In genomic region chr13:42574435-42575311, GRCh38 we compare ENCODE assay signal across 8 cellular contexts. TPM values are rescaled to one million over a fixed set of nuclear protein-coding genes. Genes with fewer than 3 reads are reported as not detected.
A peak's percentile ranks its signal among the peaks of the same experiment; 100 is the strongest.
DNase-seq lines count a peak whose midpoint lies in the region; ATAC-seq, FAIRE-seq and TF ChIP-seq lines count a peak whose summit lies in the region.

No MANE protein-coding gene starts in this region.

- H3K36me3 Mint-ChIP-seq in activated CD4-positive, alpha-beta T cell treated with anti-CD3 and anti-CD28 coated beads for 36 hours (ENCODE audit: low read depth), result no peaks in the 10 kb centered on the region

- H2AFZ ChIP-seq in H1 (ENCODE audit: low read length) (peak overlapping the region; percentile 52; the same call in 1 of the 2 replicates), trophoblast cell (ENCODE audit: insufficient read depth, low read length, poor library complexity) (peak overlapping the region; percentile 43)

- H2BK20ac ChIP-seq in H1 (ENCODE audit: low read length), result no peak overlapping the region

- no peak overlapping the region for H4K12ac ChIP-seq in trophoblast cell (ENCODE audit: low read depth, low read length)

- 2% methylated on average over 44 of the region's 51 CpGs; no CpG with 5 or more reads in 1 of the 2 experiments for WGBS in H1 (ENCODE audit: extremely low coverage in 1 of 2, insufficient coverage in 1 of 2, insufficient read length in 1 of 2, insufficient replicate concordance in 2 of 2, low coverage in 1 of 2, low lambda C conversion rate in 2 of 2, missing lambda C conversion rate in 1 of 2), 2 experiments
- WGBS in trophoblast cell (ENCODE audit: extremely low coverage, insufficient coverage, insufficient read length), result no CpG with 5 or more reads among the region's 51 CpGs

- no peak overlapping the region for H3K56ac ChIP-seq in H1 (replicated peaks; ENCODE audit: insufficient read length, low read depth, low read length)

- intact Hi-C loops in activated CD4-positive, alpha-beta T cell treated with anti-CD3 and anti-CD28 coated beads for 36 hours (cut with DNase I, micrococcal nuclease), result loop anchor here (1.0 to 10.0 kb wide), 8 partner anchors 78 to 302 kb away; partner anchors contain the start of gene AKAP11 (in 1 of the 2)

- peaks cover 10% of the 10 kb centered on the region for H3K23me2 ChIP-seq in H1 (ENCODE audit: low read depth, low read length)

- TF ChIP-seq EP300 in H1 (IDR thresholded peaks at IDR 0.05; ENCODE audit: borderline replicate concordance in 1 of 2, low read depth in 2 of 2, low read length in 2 of 2), result no peak

- peaks cover 0 to 11% (median 8%) of the 10 kb centered on the region in 4 experiments; a peak in 4 of 7 replicates for H3K4me1 ChIP-seq in H1 (replicated peaks in 1 of 4; ENCODE audit: control insufficient read depth in 3 of 4, insufficient read depth in 4 of 4, low read length in 3 of 4)
- H3K4me1 ChIP-seq in trophoblast cell (ENCODE audit: control insufficient read depth in 1 of 2, insufficient read depth in 2 of 2, low read length in 2 of 2), result peaks cover 8 to 9% of the 10 kb centered on the region in 2 experiments

- H2BK12ac ChIP-seq in H1 (ENCODE audit: low read depth, low read length) (peak overlapping the region; percentile 78; the same call in 1 of the 2 replicates), trophoblast cell (ENCODE audit: low read length) (no peak overlapping the region)

- no peak for TF ChIP-seq CTCF in H1 (IDR thresholded peaks at IDR 0.05; ENCODE audit: control extremely low read depth in 1 of 3, insufficient read depth in 1 of 3, low read depth in 1 of 3, low read length in 3 of 3)

- peaks cover 8 to 10% of the 10 kb centered on the region in 2 experiments; a peak in 2 of 4 replicates for H3K9me3 ChIP-seq in H1 (ENCODE audit: insufficient read depth in 2 of 2, low read depth in 1 of 2, low read length in 1 of 2)
- H3K9me3 ChIP-seq in trophoblast cell (ENCODE audit: insufficient read depth, low read depth, low read length), result no peaks in the 10 kb centered on the region

- H3K79me1 ChIP-seq in H1 (ENCODE audit: low read depth, low read length) (no peaks in the 10 kb centered on the region), trophoblast cell (ENCODE audit: low read length) (no peaks in the 10 kb centered on the region)

- H3K36me3 ChIP-seq in H1 (ENCODE audit: control insufficient read depth in 2 of 4, insufficient read depth in 4 of 4, low read length in 3 of 4), result peaks cover 0 to 4% (median 0%) of the 10 kb centered on the region in 4 experiments; a peak in 1 of 8 replicates
- no peaks in the 10 kb centered on the region for H3K36me3 ChIP-seq in trophoblast cell (ENCODE audit: control insufficient read depth in 1 of 2, insufficient read depth in 2 of 2, low read length in 2 of 2)

- H3K4me3 ChIP-seq in H1 (ENCODE audit: extremely low read depth in 1 of 4, insufficient read depth in 2 of 4, low read depth in 3 of 4, low read length in 4 of 4) (peak overlapping the region; percentile 58 to 84 (median 73)), trophoblast cell (ENCODE audit: low read depth, low read length) (peak overlapping the region; percentile 61)

- H3K4me2 ChIP-seq in H1 (ENCODE audit: insufficient read depth in 1 of 2, low read depth in 2 of 2, low read length in 2 of 2) (peak overlapping the region; percentile 90 to 93), trophoblast cell (ENCODE audit: low read length) (peak overlapping the region; percentile 56)

- DNase-seq in activated CD4-positive, alpha-beta T cell treated with anti-CD3 and anti-CD28 coated beads for 36 hours, result peak; percentile 82
- DNase-seq in H1 (ENCODE audit: low read depth in 1 of 2, low spot score in 2 of 2) (no peak), trophoblast cell (no peak), SW480 (ENCODE audit: low spot score) (no peak), NCI-H1694 (lab: John Stamatoyannopoulos, UW) (no peak), NCI-H128 (lab: John Stamatoyannopoulos, UW; ENCODE audit: unreplicated experiment) (no peak)

- no peak for FAIRE-seq in H1 (lab: Jason Lieb, UNC)

- POLR2A ChIA-PET in activated CD4-positive, alpha-beta T cell treated with anti-CD3 and anti-CD28 coated beads for 36 hours (lab: Charles Lee), result no interaction called here
- POLR2A ChIA-PET in H1 (lab: Charles Lee; ENCODE audit: partially characterized antibody), result interaction anchor here (1.0 to 1.4 kb wide), 2 partner anchors 10 to 273 kb away, joined by 3 read pairs; no protein-coding TSS in a partner anchor

- H3K23ac ChIP-seq in H1 (ENCODE audit: insufficient read length) (no peak overlapping the region), trophoblast cell (ENCODE audit: low read length) (no peak overlapping the region)

- H2BK120ac ChIP-seq in H1 (replicated peaks; ENCODE audit: low read depth, low read length), result no peak overlapping the region
- H2BK120ac ChIP-seq in trophoblast cell (ENCODE audit: insufficient read depth, low read length, poor library complexity), result no peak overlapping the region

- H3K14ac ChIP-seq in H1 (ENCODE audit: insufficient read length) (no peak overlapping the region), trophoblast cell (ENCODE audit: low read length) (no peak overlapping the region)

- H2AK5ac ChIP-seq in H1 (ENCODE audit: low read depth, low read length) (no peak overlapping the region), trophoblast cell (ENCODE audit: low read length) (no peak overlapping the region)

- H3K27me3 ChIP-seq in H1 (replicated peaks in 1 of 4; ENCODE audit: control insufficient read depth in 3 of 4, extremely low read depth in 1 of 4, insufficient read depth in 3 of 4, low read length in 3 of 4) (no peaks in the 10 kb centered on the region; a peak in 1 of 7 replicates), trophoblast cell (ENCODE audit: insufficient read depth, low read length) (peaks cover 19% of the 10 kb centered on the region)

- H2BK5ac ChIP-seq in H1 (ENCODE audit: low read depth, low read length) (peak overlapping the region; percentile 84; the same call in 1 of the 2 replicates), trophoblast cell (ENCODE audit: low read depth, low read length, poor library complexity) (no peak overlapping the region)

- H3K79me2 ChIP-seq in H1 (ENCODE audit: control insufficient read depth in 1 of 2, insufficient read depth in 2 of 2, low read length in 2 of 2) (peaks cover 0 to 47% of the 10 kb centered on the region in 2 experiments; a peak in 2 of 4 replicates), trophoblast cell (ENCODE audit: control insufficient read depth, insufficient read depth, low read length, poor library complexity) (peaks cover 1% of the 10 kb centered on the region)

- H3K9ac ChIP-seq in H1 (replicated peaks in 1 of 4; ENCODE audit: extremely low read depth in 1 of 4, low read depth in 3 of 4, low read length in 3 of 4) (peak overlapping the region in 2 of 4 experiments; percentile 50 to 53; a peak in 3 of 7 replicates), trophoblast cell (ENCODE audit: low read length) (no peak overlapping the region)

- peaks cover 5% of the 10 kb centered on the region for H3K9me3 Mint-ChIP-seq in activated CD4-positive, alpha-beta T cell treated with anti-CD3 and anti-CD28 coated beads for 36 hours (ENCODE audit: low read depth)

- peaks cover 41% of the 10 kb centered on the region for H3K4me1 Mint-ChIP-seq in activated CD4-positive, alpha-beta T cell treated with anti-CD3 and anti-CD28 coated beads for 36 hours

- H3K27ac ChIP-seq in H1 (ENCODE audit: low read depth, low read length) (no peak overlapping the region), trophoblast cell (ENCODE audit: low read depth, low read length) (no peak overlapping the region)

- no peak for TF ChIP-seq RAD21 in H1 (IDR thresholded peaks at IDR 0.05 in 1 of 2, conservative IDR thresholded peaks at IDR 0.05 in 1 of 2; ENCODE audit: low read depth in 2 of 2, low read length in 2 of 2)

- peak overlapping the region; percentile 86 for H3K27ac Mint-ChIP-seq in activated CD4-positive, alpha-beta T cell treated with anti-CD3 and anti-CD28 coated beads for 36 hours

- H3K4ac ChIP-seq in H1 (replicated peaks; ENCODE audit: insufficient read length, low read depth, low read length), result peak overlapping the region; percentile 64
- no peak overlapping the region for H3K4ac ChIP-seq in trophoblast cell (ENCODE audit: low read depth, low read length)

- TF ChIP-seq POLR2A in H1 (IDR thresholded peaks at IDR 0.05; ENCODE audit: control extremely low read depth in 1 of 2, low read depth in 2 of 2, low read length in 2 of 2), result 0 out of 3 replicates have a peak, but pooled peaks of 1 of the 2 experiments have one; percentile 8

- H4K20me1 ChIP-seq in H1 (replicated peaks in 1 of 2; ENCODE audit: control insufficient read depth in 1 of 2, insufficient read depth in 2 of 2, low read length in 2 of 2), result no peaks in the 10 kb centered on the region

- peak overlapping the region; percentile 6 for H4K5ac ChIP-seq in H1 (ENCODE audit: insufficient read length, low read depth, low read length)

- H4K8ac ChIP-seq in H1 (ENCODE audit: extremely low read depth, insufficient read depth, low read length), result peak overlapping the region; percentile 90
- H4K8ac ChIP-seq in trophoblast cell (ENCODE audit: low read depth, low read length), result no peak overlapping the region

- peaks cover 34% of the 10 kb centered on the region for H3K27me3 Mint-ChIP-seq in activated CD4-positive, alpha-beta T cell treated with anti-CD3 and anti-CD28 coated beads for 36 hours

- peak overlapping the region; percentile 63; the same call in 1 of the 2 replicates for H3K18ac ChIP-seq in H1 (ENCODE audit: extremely low read depth, low read length)
- no peak overlapping the region for H3K18ac ChIP-seq in trophoblast cell (ENCODE audit: low read length)

- CTCF ChIA-PET in activated CD4-positive, alpha-beta T cell treated with anti-CD3 and anti-CD28 coated beads for 36 hours (lab: Charles Lee), result interaction anchor here (1.0 kb wide), 1 partner anchor 78 kb away, joined by 3 read pairs; no protein-coding TSS in a partner anchor
- CTCF ChIA-PET in H1 (lab: Charles Lee; ENCODE audit: partially characterized antibody), result no interaction called here

- no peak overlapping the region; the same call in 1 of the 2 replicates for H2BK15ac ChIP-seq in H1 (ENCODE audit: low read length)

- peak overlapping the region; percentile 77 for H3K4me3 Mint-ChIP-seq in activated CD4-positive, alpha-beta T cell treated with anti-CD3 and anti-CD28 coated beads for 36 hours

- H4K91ac ChIP-seq in H1 (replicated peaks; ENCODE audit: insufficient read length, low read length) (peak overlapping the region; percentile 83), trophoblast cell (ENCODE audit: low read depth, low read length) (no peak overlapping the region)

- peak; percentile 56 for ATAC-seq in GM18858 (IDR thresholded peaks at IDR 0.05; ENCODE audit: unreplicated experiment)
- ATAC-seq in HG02798 (IDR thresholded peaks at IDR 0.05; ENCODE audit: poor library complexity, unreplicated experiment), result peak; percentile 71
- peak; percentile 82 for ATAC-seq in activated CD4-positive, alpha-beta T cell treated with anti-CD3 and anti-CD28 coated beads for 36 hours

RNA-seq across cellular contexts. Expression of gene TNFSF11, which starts 0.7 kb away (rescaled TPM):
- 1 to 10 TPM; 2.5 to 2.6 TPM for total RNA-seq in activated CD4-positive, alpha-beta T cell treated with anti-CD3 and anti-CD28 coated beads for 36 hours
- total RNA-seq in H1 (2021; fragmentation: NEBNext Ultra II Directional; extraction: Animal tissue kit (Norgen Biotek cat#: 25700)), result 11.7 and 12.0 TPM in 2 replicates
- 5.2 and 9.3 TPM in 2 replicates for polyA plus RNA-seq in H1 (2011; rRNA removed)
- polyA plus RNA-seq in H1 (2011; cell fraction: cytosol; rRNA removed), result 6.4 TPM
- 3.9 TPM for polyA plus RNA-seq in H1 (2011; cell fraction: nucleus; rRNA removed)
- 9.9 to 16.0 TPM (median 10.4 TPM) in 4 replicates for polyA plus RNA-seq in H1 (2012, experiment 1 of 2)
- 2.6 TPM for polyA plus RNA-seq in H1 (2012, experiment 2 of 2)
- polyA plus RNA-seq in H1 (2013, experiment 1 of 2), result 7.4 TPM
- 8.1 TPM for polyA plus RNA-seq in H1 (2013, experiment 2 of 2)
- polyA minus RNA-seq in H1 (2011; rRNA and poly(A)+ RNA removed), result 13.2 and 24.0 TPM in 2 replicates
- polyA minus RNA-seq in H1 (2011; cell fraction: cytosol; rRNA and poly(A)+ RNA removed), result 6.2 TPM
- 8.0 TPM for polyA minus RNA-seq in H1 (2011; cell fraction: nucleus; rRNA and poly(A)+ RNA removed)
- polyA plus RNA-seq in trophoblast cell (2013), result 0.01 and 0.03 TPM in 2 replicates
